In genomic region chr18:23800902-23801301, GRCh38 we compare ENCODE assay signal across 11 cellular contexts.
"Had no signal": no experiment of that assay in that cellular context is flagged by ENCODE, and none has a peak within 500 bp of the region (broad histone marks: within the 10 kb centered on the region; RNA-seq: fewer than 3 reads in every experiment).

No MANE protein-coding gene starts in this region.

- H2AFZ ChIP-seq: GM23248, GM23338 had no signal

- DNase-seq: GM23248, GOT3, H7, H9, HCEC 1CT, HFFc6 had no signal

- H3K4me3 ChIP-seq: GM23248, GM23338, HAP-1 had no signal

- H3K9me3 ChIP-seq: HAP-1 had no signal

- H3K9me3 Mint-ChIP-seq: GM23338, H9, HFFc6 had no signal

- ATAC-seq: GM23338, HCT116 had no signal

- H3K36me3 ChIP-seq: HAP-1 had no signal

- H3K9ac ChIP-seq: GM23248 had no signal

- FAIRE-seq: H1, H54 had no signal

- H3K4me1 ChIP-seq: HAP-1 had no signal

- H3K4me2 ChIP-seq: GM23338 had no signal

- H3K27ac Mint-ChIP-seq: GM23338, H9, HFFc6 had no signal

- H3K27ac ChIP-seq: GM23248 had no signal

- H3K4me3 Mint-ChIP-seq: GM23338, H9, HFFc6 had no signal
